ENCODE assay signal across 21 cellular contexts in the genomic region with DNA sequence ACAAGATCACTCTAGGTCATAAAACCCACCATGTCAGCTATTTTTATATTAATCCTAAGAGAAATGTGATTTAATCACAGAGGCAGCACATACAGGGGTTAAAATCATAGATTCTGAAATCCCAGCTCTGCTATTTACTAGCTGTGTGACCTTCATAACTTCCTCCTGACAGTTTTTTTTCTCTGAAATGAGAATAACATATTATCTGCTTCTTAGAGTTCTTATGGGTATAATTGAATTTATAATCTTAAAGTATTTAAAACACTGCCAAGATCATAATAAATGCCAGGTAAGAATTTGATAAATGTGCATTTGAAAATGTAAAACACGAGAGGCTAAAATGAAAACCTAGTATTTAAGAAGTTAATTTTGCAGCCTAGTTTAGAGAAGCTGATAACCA.
DNase-seq lines count a peak whose midpoint lies in the region; ATAC-seq and TF ChIP-seq lines count a peak whose summit lies in the region.
"Had no signal": no experiment of that assay in that cellular context is flagged by ENCODE, and none has a peak within 500 bp of the region (broad histone marks: within the 10 kb centered on the region; RNA-seq: fewer than 3 reads in every experiment).

No MANE protein-coding gene starts in this region.

- no peaks in the 10 kb centered on the region for H3F3A ChIP-seq in PC-9 (ENCODE audit: insufficient read depth, low read depth)

- no peaks in the 10 kb centered on the region for H3K79me2 ChIP-seq in Karpas-422 (ENCODE audit: low read length)
- H3K79me2 ChIP-seq in PC-9 (ENCODE audit: low read depth): no peaks in the 10 kb centered on the region

- TF ChIP-seq CTCF in IMR-90 (conservative IDR thresholded peaks at IDR 0.05; ENCODE audit: low read depth, low read length) (no peak), PC-9 (conservative IDR thresholded peaks at IDR 0.05) (no peak)

- no peaks in the 10 kb centered on the region for H3K9me1 ChIP-seq in IMR-90 (ENCODE audit: insufficient read depth, low read length)

- no peak overlapping the region for H2BK120ac ChIP-seq in IMR-90 (ENCODE audit: low read depth, low read length)

- H3K36me3 ChIP-seq in IMR-90 (ENCODE audit: control insufficient read depth, insufficient read depth, low read length) (no peaks in the 10 kb centered on the region), Karpas-422 (ENCODE audit: insufficient read depth, low read length) (no peaks in the 10 kb centered on the region), PC-9 (ENCODE audit: low read depth) (no peaks in the 10 kb centered on the region)
- H3K36me3 ChIP-seq: BE2C, BLaER1 had no signal

- intact Hi-C loops in IMR-90 (cut with micrococcal nuclease): no loop called here
- intact Hi-C loops in PC-9 (cut with micrococcal nuclease; ENCODE audit: unreplicated experiment): no loop called here

- H3K79me1 ChIP-seq in IMR-90 (ENCODE audit: low read depth in 1 of 2, low read length in 2 of 2): no peaks in the 10 kb centered on the region

- H4K91ac ChIP-seq in IMR-90 (ENCODE audit: insufficient read depth, low read depth, low read length): no peak overlapping the region

- no peak overlapping the region for H2BK15ac ChIP-seq in IMR-90 (ENCODE audit: low read depth, low read length)

- no peak overlapping the region for H2AK9ac ChIP-seq in IMR-90 (replicated peaks; ENCODE audit: low read depth, low read length, poor library complexity)

- H3K4me3 ChIP-seq in IMR-90 (ENCODE audit: insufficient read depth, low read depth, low read length) (no peak overlapping the region), Karpas-422 (ENCODE audit: low read length) (no peak overlapping the region), PC-9 (no peak overlapping the region)
- H3K4me3 ChIP-seq: BLaER1 had no signal

- BruUV-seq in IMR-90 (replicated peaks; lab: Mats Ljungman, UMichigan) (no TSS peak), PC-9 (replicated peaks; lab: Mats Ljungman, UMichigan) (no TSS peak)

- H3K4me2 ChIP-seq in IMR-90 (ENCODE audit: low read depth, low read length): no peak overlapping the region
- H3K4me2 ChIP-seq in Karpas-422 (ENCODE audit: low read depth, low read length, poor library complexity, severe bottlenecking): peak overlapping the region; percentile 23
- no peak overlapping the region for H3K4me2 ChIP-seq in PC-9
- H3K4me2 ChIP-seq: BLaER1 had no signal

- no peaks in the 10 kb centered on the region for H3K4me1 ChIP-seq in IMR-90 (ENCODE audit: control insufficient read depth, insufficient read depth, low read length)
- peaks cover 10% of the 10 kb centered on the region; the same call in 1 of the 2 replicates for H3K4me1 ChIP-seq in Karpas-422 (ENCODE audit: low read length)
- H3K4me1 ChIP-seq in PC-9 (replicated peaks; ENCODE audit: insufficient read depth): no peaks in the 10 kb centered on the region
- H3K4me1 ChIP-seq: BE2C, BLaER1 had no signal

- H3K9me3 ChIP-seq in IMR-90 (ENCODE audit: control insufficient read depth, insufficient read depth, low read length) (no peaks in the 10 kb centered on the region), Karpas-422 (ENCODE audit: low read length) (no peaks in the 10 kb centered on the region), PC-9 (ENCODE audit: insufficient read depth, low read depth) (no peaks in the 10 kb centered on the region; the same call in 1 of the 2 replicates)
- H3K9me3 ChIP-seq: BE2C, BLaER1 had no signal

- H3K56ac ChIP-seq in IMR-90 (ENCODE audit: extremely low read depth, insufficient read depth, low read length): no peak overlapping the region

- no peak overlapping the region for H3K9ac ChIP-seq in IMR-90 (ENCODE audit: low read depth, low read length)
- H3K9ac ChIP-seq in Karpas-422 (ENCODE audit: low read length): no peak overlapping the region
- H3K9ac ChIP-seq: BLaER1 had no signal

- H2BK20ac ChIP-seq in IMR-90 (ENCODE audit: low read depth, low read length): no peak overlapping the region

- H4K5ac ChIP-seq in IMR-90 (ENCODE audit: low read depth, low read length): no peak overlapping the region

- POLR2A ChIA-PET in IMR-90 (lab: Charles Lee; ENCODE audit: unreplicated experiment) (no interaction called here), PC-9 (lab: Charles Lee; ENCODE audit: unreplicated experiment) (no interaction called here)

- H3K14ac ChIP-seq in IMR-90 (replicated peaks; ENCODE audit: low read depth, low read length): no peak overlapping the region

- TF ChIP-seq RAD21 in IMR-90 (IDR thresholded peaks at IDR 0.05; ENCODE audit: low read length): no peak

- H2BK5ac ChIP-seq in IMR-90 (ENCODE audit: low read depth, low read length, poor library complexity, severe bottlenecking): no peak overlapping the region

- H4K8ac ChIP-seq in IMR-90 (ENCODE audit: low read depth in 2 of 2, low read length in 2 of 2): no peak overlapping the region

- TF ChIP-seq POLR2A in IMR-90 (IDR thresholded peaks at IDR 0.05; ENCODE audit: low read depth, low read length): no peak

- H2AK5ac ChIP-seq in IMR-90 (ENCODE audit: low read depth, low read length): no peak overlapping the region

- no peak overlapping the region for H2AFZ ChIP-seq in IMR-90 (replicated peaks; ENCODE audit: low read length, poor library complexity)
- H2AFZ ChIP-seq in Karpas-422 (ENCODE audit: low read length): peak overlapping the region; percentile 91
- H2AFZ ChIP-seq in PC-9: peak overlapping the region; percentile 55

- no peaks in the 10 kb centered on the region for H3K9me2 ChIP-seq in Karpas-422 (replicated peaks; ENCODE audit: insufficient read depth, low read length)
- no peaks in the 10 kb centered on the region for H3K9me2 ChIP-seq in PC-9 (ENCODE audit: insufficient read depth)

- CTCF ChIA-PET in IMR-90 (lab: Yijun Ruan, JAX): no interaction called here
- CTCF ChIA-PET in PC-9 (lab: Charles Lee): no interaction called here

- no peak overlapping the region for H3K4ac ChIP-seq in IMR-90 (ENCODE audit: low read depth, low read length)

- H3K27ac ChIP-seq in IMR-90 (ENCODE audit: insufficient read depth, low read length): no peak overlapping the region
- no peak overlapping the region for H3K27ac ChIP-seq in Karpas-422 (ENCODE audit: low read length)
- no peak overlapping the region for H3K27ac ChIP-seq in PC-9
- H3K27ac ChIP-seq: BLaER1 had no signal

- WGBS in IMR-90 (ENCODE audit: extremely low coverage in 2 of 2, insufficient read length in 1 of 2), 2 experiments: no CpG with 5 or more reads among the region's 1 CpG

- ATAC-seq in IMR-90 (ENCODE audit: low read depth) (no peak), GM21619 (IDR thresholded peaks at IDR 0.05; ENCODE audit: unreplicated experiment) (no peak)

- H4K20me1 ChIP-seq in IMR-90 (ENCODE audit: insufficient read depth, low read length): no peaks in the 10 kb centered on the region
- H4K20me1 ChIP-seq in Karpas-422 (ENCODE audit: insufficient read depth, low read depth, low read length): no peaks in the 10 kb centered on the region
- H4K20me1 ChIP-seq in PC-9 (ENCODE audit: insufficient read depth): no peaks in the 10 kb centered on the region
- H4K20me1 ChIP-seq: BLaER1 had no signal

- in situ Hi-C loops in IMR-90 (cut with MboI; ENCODE audit: low sequenced_read_pairs): no loop called here

- H3K18ac ChIP-seq in IMR-90 (ENCODE audit: low read depth, low read length): no peak overlapping the region

- dilution Hi-C loops in IMR-90 (cut with HindIII; ENCODE audit: low sequenced_read_pairs, unreplicated experiment): no loop called here

- DNase-seq in IMR-90 (no peak), Karpas-422 (no peak), PC-9 (no peak), SKM-1 treated with dmso at 0.1 percent for 144 hours (lab: John Stamatoyannopoulos, UW; ENCODE audit: unreplicated experiment) (no peak), EL (no peak)
- DNase-seq: 8988T; ACHN; BE2C; C1 segment of cervical spinal cord; CD4-positive, alpha-beta memory T cell; CD4-positive, CD25-positive, alpha-beta regulatory T cell; CD8-positive, alpha-beta memory T cell; COR-L47; DMS 273 treated with DMSO at 0.1 percent for 48 hours; DMS153; DMS53; DMS79; DND-41; GF-D8 had no signal

- H3K23ac ChIP-seq in IMR-90 (ENCODE audit: low read depth, low read length): no peak overlapping the region

- H3K27me3 ChIP-seq in IMR-90 (ENCODE audit: control insufficient read depth, insufficient read depth, low read length): no peaks in the 10 kb centered on the region
- H3K27me3 ChIP-seq in Karpas-422 (ENCODE audit: low read length): no peaks in the 10 kb centered on the region
- H3K27me3 ChIP-seq in PC-9 (ENCODE audit: insufficient read depth, low read depth): no peaks in the 10 kb centered on the region
- H3K27me3 ChIP-seq: BE2C, BLaER1 had no signal

TF ChIP-seq in IMR-90, 13 proteins besides CTCF, POLR2A, EP300 and RAD21:
- TF ChIP-seq MAFK (IDR thresholded peaks at IDR 0.05; ENCODE audit: low read depth, low read length) (peak; percentile 23; the same call in 1 of the 2 replicates), CHD1 (IDR thresholded peaks at IDR 0.05; ENCODE audit: low read depth, low read length) (no peak)
